In the genomic region with DNA sequence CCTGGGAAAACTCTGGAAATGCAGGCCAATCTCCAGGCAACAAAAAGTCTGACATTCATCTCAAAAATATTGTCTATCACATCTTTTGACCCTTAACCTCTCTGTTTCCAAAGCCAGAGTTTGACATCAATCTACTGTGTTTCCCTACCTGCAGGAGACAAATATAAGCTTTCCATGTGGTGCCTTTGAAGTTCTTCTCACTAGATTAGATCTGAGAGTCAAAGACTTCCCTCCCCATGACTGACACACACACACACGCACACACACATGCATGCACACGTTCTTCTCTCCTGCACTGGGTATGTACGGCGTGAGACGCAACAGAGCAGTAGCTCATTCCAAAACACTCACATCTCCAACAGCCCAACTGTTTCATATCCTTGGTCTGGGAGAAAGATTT, we compare ENCODE assay signal across 22 cellular contexts. TPM values are rescaled to one million over a fixed set of nuclear protein-coding genes. Genes with fewer than 3 reads are reported as not detected.
DNase-seq lines count a peak whose midpoint lies in the region; ATAC-seq, FAIRE-seq and TF ChIP-seq lines count a peak whose summit lies in the region.
"Had no signal": no experiment of that assay in that cellular context is flagged by ENCODE, and none has a peak within 500 bp of the region (broad histone marks: within the 10 kb centered on the region; RNA-seq: fewer than 3 reads in every experiment).

No MANE protein-coding gene starts in this region.

- TF ChIP-seq POLR2A in IMR-90 (IDR thresholded peaks at IDR 0.05; ENCODE audit: low read depth, low read length) (no peak), erythroblast (IDR thresholded peaks at IDR 0.05; ENCODE audit: low read length) (no peak)

- H3K18ac ChIP-seq in IMR-90 (ENCODE audit: low read depth, low read length) = no peak overlapping the region

- H2BK5ac ChIP-seq in IMR-90 (ENCODE audit: low read depth, low read length, poor library complexity, severe bottlenecking) = no peak overlapping the region

- H3K23ac ChIP-seq in IMR-90 (ENCODE audit: low read depth, low read length) = no peak overlapping the region

- H3K27me3 Mint-ChIP-seq in CD4-positive, alpha-beta T cell = peaks cover 4% of the 10 kb centered on the region
- H3K27me3 Mint-ChIP-seq: B cell had no signal

- no peak overlapping the region for H3K9ac ChIP-seq in IMR-90 (ENCODE audit: low read depth, low read length)
- H3K9ac ChIP-seq: KMS-11 had no signal

- H3K4ac ChIP-seq in IMR-90 (ENCODE audit: low read depth, low read length) = no peak overlapping the region

- H3K4me1 Mint-ChIP-seq in CD4-positive, alpha-beta T cell (ENCODE audit: low read depth) = peaks cover 9% of the 10 kb centered on the region

- no peaks in the 10 kb centered on the region for H3K9me1 ChIP-seq in IMR-90 (ENCODE audit: insufficient read depth, low read length)

- H2AK9ac ChIP-seq in IMR-90 (replicated peaks; ENCODE audit: low read depth, low read length, poor library complexity) = no peak overlapping the region

- H2AFZ ChIP-seq in IMR-90 (replicated peaks; ENCODE audit: low read length, poor library complexity) = no peak overlapping the region

- FAIRE-seq in GM19239 (lab: Jason Lieb, UNC) = no peak
- FAIRE-seq: A204.1 had no signal

- peak; percentile 23 for DNase-seq in activated CD4-positive, alpha-beta T cell treated with anti-CD3 and anti-CD28 coated beads, Interleukin-2, amount 50 U/mL, for 1 hour
- DNase-seq in activated CD4-positive, alpha-beta T cell treated with anti-CD3 and anti-CD28 coated beads for 4 hours = no peak
- peak in 3 of 10 experiments; percentile 19 to 44 (median 21) for DNase-seq in CD4-positive, alpha-beta T cell
- DNase-seq in IMR-90 = no peak
- DNase-seq in activated naive CD4-positive, alpha-beta T cell treated with anti-CD3 and anti-CD28 coated beads, Interleukin-2, amount 50 U/mL, for 16 hours = peak; percentile 18
- no peak for DNase-seq in GM19239 (ENCODE audit: insufficient read length, low spot score)
- no peak for DNase-seq in erythroblast (lab: John Stamatoyannopoulos, UW)
- DNase-seq: H7, NCI-H1105 treated with DMSO at 0.1 percent for 48 hours, NCI-H1694, NCI-H2081 treated with DMSO at 0.1 percent for 48 hours, NCI-H2171 treated with DMSO at 0.1 percent for 48 hours, NCI-H446 treated with DMSO at 0.1 percent for 48 hours, NCI-H526 treated with DMSO at 0.1 percent for 48 hours, PC-3, RPMI8226, SHP77 had no signal

- H2BK20ac ChIP-seq in IMR-90 (ENCODE audit: low read depth, low read length) = no peak overlapping the region

- no CpG with 5 or more reads among the region's 5 CpGs for WGBS in IMR-90 (ENCODE audit: extremely low coverage in 2 of 2, insufficient read length in 1 of 2), 2 experiments

- CTCF ChIA-PET in CD4-positive, alpha-beta T cell (lab: Charles Lee) = interaction anchor here (1.0 to 4.7 kb wide), 3 partner anchors 7 to 44 kb away, joined by 3 to 19 read pairs (median 4); a partner anchor contains a TSS
- CTCF ChIA-PET in IMR-90 (lab: Yijun Ruan, JAX) = no interaction called here

- no peak overlapping the region for H2AK5ac ChIP-seq in IMR-90 (ENCODE audit: low read depth, low read length)

- no peak overlapping the region for H3K27ac Mint-ChIP-seq in CD4-positive, alpha-beta T cell
- H3K27ac Mint-ChIP-seq: B cell had no signal

- intact Hi-C loops in CD4-positive, alpha-beta T cell (cut with DNase I, micrococcal nuclease) = no loop called here
- intact Hi-C loops in IMR-90 (cut with micrococcal nuclease) = no loop called here

- in situ Hi-C loops in IMR-90 (cut with MboI; ENCODE audit: low sequenced_read_pairs) = no loop called here

- peak; percentile 73 for ATAC-seq in CD4-positive, alpha-beta T cell (ENCODE audit: poor library complexity)
- ATAC-seq in IMR-90 (ENCODE audit: low read depth) = no peak
- no peak for ATAC-seq in GM18498 (IDR thresholded peaks at IDR 0.05; ENCODE audit: unreplicated experiment)
- ATAC-seq: PC-3 had no signal

- no peaks in the 10 kb centered on the region for H3K36me3 Mint-ChIP-seq in CD4-positive, alpha-beta T cell (ENCODE audit: low read depth)
- H3K36me3 Mint-ChIP-seq: CD14-positive monocyte had no signal

- TF ChIP-seq RAD21 in IMR-90 (IDR thresholded peaks at IDR 0.05; ENCODE audit: low read length) = no peak

- no peak overlapping the region for H3K4me3 Mint-ChIP-seq in CD4-positive, alpha-beta T cell
- H3K4me3 Mint-ChIP-seq: B cell, CD14-positive monocyte had no signal

- POLR2A ChIA-PET in CD4-positive, alpha-beta T cell (lab: Charles Lee) = interaction anchor here (1.5 kb wide), 1 partner anchor 9 kb away, joined by 7 read pairs; a partner anchor contains a TSS
- POLR2A ChIA-PET in IMR-90 (lab: Charles Lee; ENCODE audit: unreplicated experiment) = no interaction called here

- BruUV-seq in IMR-90 (replicated peaks; lab: Mats Ljungman, UMichigan) = no TSS peak

- no peaks in the 10 kb centered on the region for H4K20me1 ChIP-seq in IMR-90 (ENCODE audit: insufficient read depth, low read length)

- no peak overlapping the region for H4K8ac ChIP-seq in IMR-90 (ENCODE audit: low read depth in 2 of 2, low read length in 2 of 2)

- no peak overlapping the region for H3K4me2 ChIP-seq in IMR-90 (ENCODE audit: low read depth, low read length)
- H3K4me2 ChIP-seq: KMS-11 had no signal

- no peaks in the 10 kb centered on the region for H3K36me3 ChIP-seq in IMR-90 (ENCODE audit: control insufficient read depth, insufficient read depth, low read length)

- H3K79me1 ChIP-seq in IMR-90 (ENCODE audit: low read depth in 1 of 2, low read length in 2 of 2) = no peaks in the 10 kb centered on the region

- H3K9me3 Mint-ChIP-seq in CD4-positive, alpha-beta T cell = no peaks in the 10 kb centered on the region

- no peak overlapping the region for H2BK120ac ChIP-seq in IMR-90 (ENCODE audit: low read depth, low read length)

- no peak overlapping the region for H3K4me3 ChIP-seq in IMR-90 (ENCODE audit: insufficient read depth, low read depth, low read length)

- H2BK15ac ChIP-seq in IMR-90 (ENCODE audit: low read depth, low read length) = peak overlapping the region; percentile 21; the same call in 1 of the 3 replicates

- TF ChIP-seq CTCF in CD4-positive, alpha-beta T cell (IDR thresholded peaks at IDR 0.05) = no peak
- TF ChIP-seq CTCF in IMR-90 (conservative IDR thresholded peaks at IDR 0.05; ENCODE audit: low read depth, low read length) = no peak

- H3K14ac ChIP-seq in IMR-90 (replicated peaks; ENCODE audit: low read depth, low read length) = no peak overlapping the region

- H3K27me3 ChIP-seq in CD4-positive, alpha-beta T cell (ENCODE audit: control insufficient read depth, insufficient read depth, low read length) = no peaks in the 10 kb centered on the region
- H3K27me3 ChIP-seq in IMR-90 (ENCODE audit: control insufficient read depth, insufficient read depth, low read length) = no peaks in the 10 kb centered on the region

- H3K27ac ChIP-seq in CD4-positive, alpha-beta T cell (ENCODE audit: low read depth, low read length) = no peak overlapping the region
- no peak overlapping the region for H3K27ac ChIP-seq in IMR-90 (ENCODE audit: insufficient read depth, low read length)
- H3K27ac ChIP-seq: KMS-11 had no signal

- H3K4me1 ChIP-seq in IMR-90 (ENCODE audit: control insufficient read depth, insufficient read depth, low read length) = peaks cover 2% of the 10 kb centered on the region; the same call in 1 of the 2 replicates

- peak overlapping the region; percentile 16; the same call in 1 of the 2 replicates for H4K91ac ChIP-seq in IMR-90 (ENCODE audit: insufficient read depth, low read depth, low read length)

- no peak overlapping the region for H4K5ac ChIP-seq in IMR-90 (ENCODE audit: low read depth, low read length)

- H3K9me3 ChIP-seq in CD4-positive, alpha-beta T cell (ENCODE audit: control insufficient read depth, low read length) = no peaks in the 10 kb centered on the region
- H3K9me3 ChIP-seq in IMR-90 (ENCODE audit: control insufficient read depth, insufficient read depth, low read length) = no peaks in the 10 kb centered on the region

- H3K56ac ChIP-seq in IMR-90 (ENCODE audit: extremely low read depth, insufficient read depth, low read length) = no peak overlapping the region

- dilution Hi-C loops in IMR-90 (cut with HindIII; ENCODE audit: low sequenced_read_pairs, unreplicated experiment) = no loop called here

TF ChIP-seq in IMR-90, 13 proteins besides CTCF, POLR2A, EP300 and RAD21 (continues in another document):
- TF ChIP-seq, protein P1, sequence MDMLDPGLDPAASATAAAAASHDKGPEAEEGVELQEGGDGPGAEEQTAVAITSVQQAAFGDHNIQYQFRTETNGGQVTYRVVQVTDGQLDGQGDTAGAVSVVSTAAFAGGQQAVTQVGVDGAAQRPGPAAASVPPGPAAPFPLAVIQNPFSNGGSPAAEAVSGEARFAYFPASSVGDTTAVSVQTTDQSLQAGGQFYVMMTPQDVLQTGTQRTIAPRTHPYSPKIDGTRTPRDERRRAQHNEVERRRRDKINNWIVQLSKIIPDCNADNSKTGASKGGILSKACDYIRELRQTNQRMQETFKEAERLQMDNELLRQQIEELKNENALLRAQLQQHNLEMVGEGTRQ (IDR thresholded peaks at IDR 0.05; ENCODE audit: low read depth, low read length) = no peak
- TF ChIP-seq SMC3 (IDR thresholded peaks at IDR 0.05; ENCODE audit: low read depth, low read length) (no peak), NFE2L2 (IDR thresholded peaks at IDR 0.05; ENCODE audit: low read depth, low read length) (no peak), FOS (IDR thresholded peaks at IDR 0.05; ENCODE audit: low read depth, low read length) (no peak), MXI1 (IDR thresholded peaks at IDR 0.05; ENCODE audit: borderline replicate concordance, low read depth, low read length) (no peak), RFX5 (IDR thresholded peaks at IDR 0.05; ENCODE audit: low read depth, low read length) (no peak), CEBPB (IDR thresholded peaks at IDR 0.05; ENCODE audit: low read depth, low read length) (no peak), RCOR1 (IDR thresholded peaks at IDR 0.05; ENCODE audit: insufficient replicate concordance, low read length) (no peak), CHD1 (IDR thresholded peaks at IDR 0.05; ENCODE audit: low read depth, low read length) (no peak), BHLHE40 (IDR thresholded peaks at IDR 0.05; ENCODE audit: low read depth, low read length) (no peak)
- TF ChIP-seq, protein P2, sequence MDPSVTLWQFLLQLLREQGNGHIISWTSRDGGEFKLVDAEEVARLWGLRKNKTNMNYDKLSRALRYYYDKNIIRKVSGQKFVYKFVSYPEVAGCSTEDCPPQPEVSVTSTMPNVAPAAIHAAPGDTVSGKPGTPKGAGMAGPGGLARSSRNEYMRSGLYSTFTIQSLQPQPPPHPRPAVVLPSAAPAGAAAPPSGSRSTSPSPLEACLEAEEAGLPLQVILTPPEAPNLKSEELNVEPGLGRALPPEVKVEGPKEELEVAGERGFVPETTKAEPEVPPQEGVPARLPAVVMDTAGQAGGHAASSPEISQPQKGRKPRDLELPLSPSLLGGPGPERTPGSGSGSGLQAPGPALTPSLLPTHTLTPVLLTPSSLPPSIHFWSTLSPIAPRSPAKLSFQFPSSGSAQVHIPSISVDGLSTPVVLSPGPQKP (IDR thresholded peaks at IDR 0.05; ENCODE audit: borderline replicate concordance, low read depth, low read length) = no peak

RNA-seq across cellular contexts. Expression of a gene that starts 8.1 kb away (rescaled TPM):
- 10 to 100 TPM; 28.8 to 29.9 TPM for total RNA-seq in CD4-positive, alpha-beta T cell
- total RNA-seq in IMR-90 (2012; rRNA removed) = 9.0 and 9.2 TPM in 2 replicates
- 1.1 and 1.2 TPM in 2 replicates for polyA plus RNA-seq in IMR-90 (2012; rRNA removed)
- polyA plus RNA-seq in IMR-90 (2012; cell fraction: cytosol; rRNA removed) = 0.14 and 0.44 TPM in 2 replicates
- 0.24 and 2.0 TPM in 2 replicates for polyA plus RNA-seq in IMR-90 (2012; cell fraction: nucleus; rRNA removed; ENCODE audit: low replicate concordance)

Comparison
In these comparisons a context has a peak if more than half of its experiments do, and no peak if none do; other contexts are left out.
1. DNase-seq: peak in activated CD4-positive, alpha-beta T cell treated with anti-CD3 and anti-CD28 coated beads, Interleukin-2, amount 50 U/mL, for 1 hour (single experiment) and activated naive CD4-positive, alpha-beta T cell treated with anti-CD3 and anti-CD28 coated beads, Interleukin-2, amount 50 U/mL, for 16 hours (single experiment); none in activated CD4-positive, alpha-beta T cell treated with anti-CD3 and anti-CD28 coated beads for 4 hours (0 of 2), IMR-90 (single experiment), GM19239 (single experiment) and erythroblast (0 of 2).